ENCODE assay signal across 9 cellular contexts in the genomic region with DNA sequence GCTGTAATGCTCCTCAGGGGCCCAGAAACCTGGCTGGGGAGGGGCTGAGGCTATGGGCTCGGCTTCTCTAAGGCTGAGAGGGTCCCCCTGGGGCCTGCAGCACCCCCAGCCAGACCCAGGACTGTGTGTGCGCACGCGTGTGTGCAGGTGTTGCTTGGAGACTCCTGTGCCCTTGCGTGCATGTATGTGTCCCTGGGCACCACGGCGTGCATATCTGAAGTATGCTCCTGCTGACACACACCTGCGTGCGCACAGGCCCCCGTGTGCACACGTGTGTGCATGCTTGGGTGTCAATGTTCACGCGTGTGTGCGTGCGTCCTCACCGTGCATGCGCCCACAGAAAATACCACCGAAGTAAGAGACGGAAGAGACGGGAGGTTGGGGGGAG. TPM values are rescaled to one million over a fixed set of nuclear protein-coding genes. Genes with fewer than 3 reads are reported as not detected.
DNase-seq lines count a peak whose midpoint lies in the region; ATAC-seq, FAIRE-seq and TF ChIP-seq lines count a peak whose summit lies in the region.
"Had no signal": no experiment of that assay in that cellular context is flagged by ENCODE, and none has a peak within 500 bp of the region (broad histone marks: within the 10 kb centered on the region; RNA-seq: fewer than 3 reads in every experiment).

No MANE protein-coding gene starts in this region.

- peaks cover 72% of the 10 kb centered on the region for H3K27me3 Mint-ChIP-seq in T-helper 17 cell

- no peak overlapping the region for H3K9ac ChIP-seq in smooth muscle cell (ENCODE audit: low read depth)

- 10% methylated on average over 20 of the region's 20 CpGs for WGBS in smooth muscle cell (ENCODE audit: low lambda C conversion rate)

- peak overlapping the region; percentile 86 for H3K27ac Mint-ChIP-seq in T-helper 17 cell

- H3K36me3 Mint-ChIP-seq in T-helper 17 cell (ENCODE audit: low read depth): peaks cover 3% of the 10 kb centered on the region

- TF ChIP-seq CTCF in fibroblast of mammary gland (conservative IDR thresholded peaks at IDR 0.05; ENCODE audit: control insufficient read depth, insufficient read depth, low read depth, low read length) (no peak), smooth muscle cell (IDR thresholded peaks at IDR 0.05; ENCODE audit: borderline replicate concordance, insufficient read depth, poor library complexity, severe bottlenecking) (no peak)

- no peaks in the 10 kb centered on the region for H4K20me1 ChIP-seq in smooth muscle cell (ENCODE audit: low read depth)

- no peaks in the 10 kb centered on the region for H3F3A ChIP-seq in smooth muscle cell (ENCODE audit: low read depth)

- no peak for FAIRE-seq in frontal cortex (lab: Jason Lieb, UNC)

- peak overlapping the region; percentile 81 for H3K4me2 ChIP-seq in smooth muscle cell

- no peaks in the 10 kb centered on the region for H3K36me3 ChIP-seq in smooth muscle cell (ENCODE audit: low read depth)

- no peaks in the 10 kb centered on the region for H3K79me2 ChIP-seq in smooth muscle cell (ENCODE audit: low read depth)

- peaks cover 8% of the 10 kb centered on the region for H3K4me1 Mint-ChIP-seq in T-helper 17 cell

- DNase-seq in NCI-H82 (lab: John Stamatoyannopoulos, UW) (peak; percentile 51), NCI-H82 treated with DMSO at 0.1 percent for 48 hours (lab: John Stamatoyannopoulos, UW; ENCODE audit: unreplicated experiment) (no peak), T-helper 17 cell (no peak), fibroblast of mammary gland (ENCODE audit: low read depth) (peak; percentile 2), smooth muscle cell (lab: John Stamatoyannopoulos, UW; ENCODE audit: unreplicated experiment) (no peak), frontal cortex (ENCODE audit: low spot score in 2 of 2) (no peak)
- no peak for DNase-seq in effector CD4-positive, alpha-beta T cell

- no peaks in the 10 kb centered on the region for H3K9me3 ChIP-seq in T-helper 17 cell (ENCODE audit: control insufficient read depth, low read length, poor library complexity, severe bottlenecking)
- H3K9me3 ChIP-seq in smooth muscle cell (replicated peaks; ENCODE audit: low read depth): no peaks in the 10 kb centered on the region
- H3K9me3 ChIP-seq: body of pancreas had no signal

- no peak overlapping the region for H2AFZ ChIP-seq in smooth muscle cell (ENCODE audit: low read depth)

- H3K4me3 ChIP-seq in fibroblast of mammary gland (ENCODE audit: control insufficient read depth, low read depth, low read length) (no peak overlapping the region), smooth muscle cell (no peak overlapping the region)
- H3K4me3 ChIP-seq: body of pancreas had no signal

- H3K4me3 Mint-ChIP-seq in T-helper 17 cell: peak overlapping the region; percentile 60

- H3K27me3 ChIP-seq in smooth muscle cell (ENCODE audit: low read depth): peaks cover 59% of the 10 kb centered on the region

- H3K27ac ChIP-seq in smooth muscle cell (ENCODE audit: low read depth): no peak overlapping the region

- ATAC-seq in T-helper 17 cell: peak; percentile 62
- no peak for ATAC-seq in HG03354 (IDR thresholded peaks at IDR 0.05; ENCODE audit: poor library complexity, severe bottlenecking, unreplicated experiment)

- H3K4me1 ChIP-seq in smooth muscle cell (ENCODE audit: low read depth): peaks cover 17% of the 10 kb centered on the region

RNA-seq across cellular contexts. Expression of gene ECEL1, which starts 14.9 kb away (rescaled TPM):
- total RNA-seq in T-helper 17 cell: not detected
- total RNA-seq in smooth muscle cell: not detected in 2 replicates
- polyA plus RNA-seq in smooth muscle cell: not detected in 2 replicates
- total RNA-seq in frontal cortex: 2.4 TPM

RNA-seq across cellular contexts. Expression of gene PRSS56, which starts 17.7 kb away (rescaled TPM):
- total RNA-seq in T-helper 17 cell (not detected), smooth muscle cell (not detected in 2 replicates), frontal cortex (under 0.01 TPM)
- 0.24 TPM in 1 of 2 replicates, not detected in the other for polyA plus RNA-seq in smooth muscle cell
- total RNA-seq: body of pancreas had no signal

RNA-seq across cellular contexts. Expression of gene CHRND, which starts 23.5 kb away (rescaled TPM):
- total RNA-seq in T-helper 17 cell (not detected), smooth muscle cell (not detected in 2 replicates), frontal cortex (not detected)
- polyA plus RNA-seq in smooth muscle cell: not detected in 2 replicates
- total RNA-seq: body of pancreas had no signal

RNA-seq across cellular contexts. Expression of gene CHRNG, which starts 37.0 kb away (rescaled TPM):
- total RNA-seq in T-helper 17 cell (not detected), smooth muscle cell (0.58 TPM in 1 of 2 replicates, not detected in the other), frontal cortex (not detected)
- polyA plus RNA-seq in smooth muscle cell: 0.84 TPM in 1 of 2 replicates, not detected in the other
- total RNA-seq: body of pancreas had no signal

RNA-seq across cellular contexts. Expression of gene ALPI, which starts 46.6 kb away (rescaled TPM):
- total RNA-seq in T-helper 17 cell (not detected), smooth muscle cell (not detected in 2 replicates), frontal cortex (not detected)
- polyA plus RNA-seq in smooth muscle cell: not detected in 2 replicates
- total RNA-seq: body of pancreas had no signal

Comparison
In these comparisons a context has a peak if more than half of its experiments do, and no peak if none do; other contexts are left out.
1. DNase-seq: peak in NCI-H82 (single experiment) and fibroblast of mammary gland (single experiment); none in NCI-H82 treated with DMSO at 0.1 percent for 48 hours (single experiment), T-helper 17 cell (0 of 3), smooth muscle cell (single experiment), frontal cortex (0 of 2) and effector CD4-positive, alpha-beta T cell (single experiment).